ENCODE assay signal across 1 cellular context in genomic region chr5:132110195-132110594, GRCh38.
TF ChIP-seq lines count a peak whose summit lies in the region.

No MANE protein-coding gene starts in this region.

TF ChIP-seq in HepG2, 621 proteins besides CTCF, POLR2A, EP300 and RAD21:
- no peak for TF ChIP-seq JUNB (CRISPR knock-in tag; IDR thresholded peaks at IDR 0.05; ENCODE audit: borderline replicate concordance)
